Comparison of ENCODE assay signal across 1 cellular context in genomic region chr19:11155373-11156120, GRCh38.
TF ChIP-seq lines count a peak whose summit lies in the region.

SPC24 (minus strand) TSS chr19:11155782; CDS start chr19:11155776, 6 bp downstream.

TF ChIP-seq in K562, 482 proteins besides CTCF, POLR2A, EP300 and RAD21 (continued from another document and continues in another):
- TF ChIP-seq, protein P1, sequence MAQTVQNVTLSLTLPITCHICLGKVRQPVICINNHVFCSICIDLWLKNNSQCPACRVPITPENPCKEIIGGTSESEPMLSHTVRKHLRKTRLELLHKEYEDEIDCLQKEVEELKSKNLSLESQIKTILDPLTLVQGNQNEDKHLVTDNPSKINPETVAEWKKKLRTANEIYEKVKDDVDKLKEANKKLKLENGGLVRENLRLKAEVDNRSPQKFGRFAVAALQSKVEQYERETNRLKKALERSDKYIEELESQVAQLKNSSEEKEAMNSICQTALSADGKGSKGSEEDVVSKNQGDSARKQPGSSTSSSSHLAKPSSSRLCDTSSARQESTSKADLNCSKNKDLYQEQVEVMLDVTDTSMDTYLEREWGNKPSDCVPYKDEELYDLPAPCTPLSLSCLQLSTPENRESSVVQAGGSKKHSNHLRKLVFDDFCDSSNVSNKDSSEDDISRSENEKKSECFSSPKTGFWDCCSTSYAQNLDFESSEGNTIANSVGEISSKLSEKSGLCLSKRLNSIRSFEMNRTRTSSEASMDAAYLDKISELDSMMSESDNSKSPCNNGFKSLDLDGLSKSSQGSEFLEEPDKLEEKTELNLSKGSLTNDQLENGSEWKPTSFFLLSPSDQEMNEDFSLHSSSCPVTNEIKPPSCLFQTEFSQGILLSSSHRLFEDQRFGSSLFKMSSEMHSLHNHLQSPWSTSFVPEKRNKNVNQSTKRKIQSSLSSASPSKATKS (CRISPR knock-in tag; IDR thresholded peaks at IDR 0.05): no peak
- no peak for TF ChIP-seq HNRNPL (IDR thresholded peaks at IDR 0.05; ENCODE audit: low read depth, low read length)
- TF ChIP-seq HNRNPH1 (optimal IDR thresholded peaks at IDR 0.05; ENCODE audit: low read depth, low read length): no peak
- TF ChIP-seq ZNF316 (IDR thresholded peaks at IDR 0.05): peak; percentile 37; the same call in 1 of the 2 replicates
- no peak for TF ChIP-seq HEY1 (CRISPR knock-in tag; IDR thresholded peaks at IDR 0.05; ENCODE audit: borderline replicate concordance)
- peak; percentile 88 for TF ChIP-seq TFAP4 (CRISPR knock-in tag; IDR thresholded peaks at IDR 0.05; ENCODE audit: borderline replicate concordance)
- TF ChIP-seq GABPB1 (CRISPR knock-in tag; IDR thresholded peaks at IDR 0.05): peak; percentile 83; the same call in 1 of the 2 replicates
- TF ChIP-seq XRCC3 (IDR thresholded peaks at IDR 0.05): no peak
- TF ChIP-seq NR0B1 (IDR thresholded peaks at IDR 0.05; ENCODE audit: partially characterized antibody): no peak
- 0 out of 2 replicates have a peak, but pooled peaks have one; percentile 3 for TF ChIP-seq NFE2 (IDR thresholded peaks at IDR 0.05; ENCODE audit: low read depth)
- 0 out of 2 replicates have a peak, but pooled peaks have one; percentile 47 for TF ChIP-seq THRB (CRISPR knock-in tag; conservative IDR thresholded peaks at IDR 0.05)
- no peak for TF ChIP-seq CBX1 (IDR thresholded peaks at IDR 0.05; ENCODE audit: low read depth)
- TF ChIP-seq ZNF224 (CRISPR knock-in tag; IDR thresholded peaks at IDR 0.05): no peak
- no peak for TF ChIP-seq ZKSCAN8 (CRISPR knock-in tag; IDR thresholded peaks at IDR 0.05)
- no peak for TF ChIP-seq COPS2 (conservative IDR thresholded peaks at IDR 0.05)
- TF ChIP-seq RB1 (IDR thresholded peaks at IDR 0.05; ENCODE audit: low read depth): peak; percentile 91
- peak; percentile 80 for TF ChIP-seq CHD2 (IDR thresholded peaks at IDR 0.05; ENCODE audit: low read depth, low read length)
- no peak; the same call in 1 of the 2 replicates for TF ChIP-seq ELF2 (CRISPR knock-in tag; IDR thresholded peaks at IDR 0.05)
- TF ChIP-seq ZNF175 (CRISPR knock-in tag; IDR thresholded peaks at IDR 0.05; ENCODE audit: low read depth): no peak
- TF ChIP-seq ETV1 (tag; conservative IDR thresholded peaks at IDR 0.05; ENCODE audit: low read depth): no peak
- no peak for TF ChIP-seq GTF2A2 (tag; IDR thresholded peaks at IDR 0.05)
- TF ChIP-seq NUFIP1 (IDR thresholded peaks at IDR 0.05; ENCODE audit: partially characterized antibody): no peak
- no peak for TF ChIP-seq FOXJ2 (tag; IDR thresholded peaks at IDR 0.05)
- TF ChIP-seq NFIX (CRISPR knock-in tag; IDR thresholded peaks at IDR 0.05; ENCODE audit: low read depth): no peak
- no peak for TF ChIP-seq POLR2AphosphoS2 (IDR thresholded peaks at IDR 0.05; ENCODE audit: low read length)
- no peak for TF ChIP-seq MCM5 (IDR thresholded peaks at IDR 0.05; ENCODE audit: low read depth)
- TF ChIP-seq NR4A1 (CRISPR knock-in tag; IDR thresholded peaks at IDR 0.05): no peak
- TF ChIP-seq NR4A1 (tag; IDR thresholded peaks at IDR 0.05): no peak
- peak; percentile 65; the same call in 1 of the 2 replicates for TF ChIP-seq LCOR (CRISPR knock-in tag; IDR thresholded peaks at IDR 0.05)
- peak; percentile 60 for TF ChIP-seq ZBTB9 (CRISPR knock-in tag; IDR thresholded peaks at IDR 0.05)
- peak; percentile 75 for TF ChIP-seq PML (IDR thresholded peaks at IDR 0.05; ENCODE audit: low read length)
- TF ChIP-seq EWSR1 (IDR thresholded peaks at IDR 0.05; ENCODE audit: borderline replicate concordance, low read depth, partially characterized antibody): no peak
- TF ChIP-seq HCFC1 (IDR thresholded peaks at IDR 0.05; ENCODE audit: low read depth, low read length): peak; percentile 36; the same call in 1 of the 2 replicates
- no peak for TF ChIP-seq MCM2 (IDR thresholded peaks at IDR 0.05; ENCODE audit: low read depth)
- 0 out of 2 replicates have a peak, but pooled peaks have one; percentile 37 for TF ChIP-seq ZNF212 (CRISPR knock-in tag; IDR thresholded peaks at IDR 0.05)
- TF ChIP-seq TEAD2 (tag; IDR thresholded peaks at IDR 0.05): no peak
- no peak for TF ChIP-seq PRPF4 (IDR thresholded peaks at IDR 0.05; ENCODE audit: insufficient read depth, low read depth, low read length, poor library complexity, severe bottlenecking)
- peak; percentile 89 for TF ChIP-seq FOS (IDR thresholded peaks at IDR 0.05; ENCODE audit: extremely low read depth, insufficient read length)
- TF ChIP-seq SRSF1 (IDR thresholded peaks at IDR 0.05; ENCODE audit: low read depth, low read length): no peak
- TF ChIP-seq ZNF511 (CRISPR knock-in tag; IDR thresholded peaks at IDR 0.05): no peak
- no peak for TF ChIP-seq ZNF347 (CRISPR knock-in tag; IDR thresholded peaks at IDR 0.05; ENCODE audit: low read depth)
- no peak; the same call in 1 of the 2 replicates for TF ChIP-seq ARID2 (IDR thresholded peaks at IDR 0.05)
- TF ChIP-seq ZBTB1 (CRISPR knock-in tag; IDR thresholded peaks at IDR 0.05; ENCODE audit: borderline replicate concordance, low read depth): no peak; the same call in 1 of the 2 replicates
- no peak for TF ChIP-seq GABPA (tag; conservative IDR thresholded peaks at IDR 0.05; ENCODE audit: low read depth)
- no peak for TF ChIP-seq KLF10 (CRISPR knock-in tag; IDR thresholded peaks at IDR 0.05)
- TF ChIP-seq GATA2 (CRISPR knock-in tag; IDR thresholded peaks at IDR 0.05): no peak
- peak; percentile 51; the same call in 1 of the 2 replicates for TF ChIP-seq CXXC5 (CRISPR knock-in tag; IDR thresholded peaks at IDR 0.05)
- no peak for TF ChIP-seq MEF2D (tag; conservative IDR thresholded peaks at IDR 0.05; ENCODE audit: low read depth)
- TF ChIP-seq FOXK1 (CRISPR knock-in tag; IDR thresholded peaks at IDR 0.05; ENCODE audit: borderline replicate concordance): no peak
- TF ChIP-seq, protein P2, sequence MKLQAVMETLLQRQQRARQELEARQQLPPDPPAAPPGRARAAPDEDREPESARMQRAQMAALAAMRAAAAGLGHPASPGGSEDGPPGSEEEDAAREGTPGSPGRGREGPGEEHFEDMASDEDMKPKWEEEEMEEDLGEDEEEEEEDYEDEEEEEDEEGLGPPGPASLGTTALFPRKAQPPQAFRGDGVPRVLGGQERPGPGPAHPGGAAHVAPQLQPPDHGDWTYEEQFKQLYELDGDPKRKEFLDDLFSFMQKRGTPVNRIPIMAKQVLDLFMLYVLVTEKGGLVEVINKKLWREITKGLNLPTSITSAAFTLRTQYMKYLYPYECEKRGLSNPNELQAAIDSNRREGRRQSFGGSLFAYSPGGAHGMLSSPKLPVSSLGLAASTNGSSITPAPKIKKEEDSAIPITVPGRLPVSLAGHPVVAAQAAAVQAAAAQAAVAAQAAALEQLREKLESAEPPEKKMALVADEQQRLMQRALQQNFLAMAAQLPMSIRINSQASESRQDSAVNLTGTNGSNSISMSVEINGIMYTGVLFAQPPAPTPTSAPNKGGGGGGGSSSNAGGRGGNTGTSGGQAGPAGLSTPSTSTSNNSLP (IDR thresholded peaks at IDR 0.05; ENCODE audit: borderline replicate concordance, low read depth, low read length): peak; percentile 67; the same call in 1 of the 2 replicates
- peak; percentile 84 for TF ChIP-seq RBBP5 (IDR thresholded peaks at IDR 0.05; ENCODE audit: borderline replicate concordance, insufficient read depth, low read length, poor library complexity, severe bottlenecking)
- TF ChIP-seq, protein P3, sequence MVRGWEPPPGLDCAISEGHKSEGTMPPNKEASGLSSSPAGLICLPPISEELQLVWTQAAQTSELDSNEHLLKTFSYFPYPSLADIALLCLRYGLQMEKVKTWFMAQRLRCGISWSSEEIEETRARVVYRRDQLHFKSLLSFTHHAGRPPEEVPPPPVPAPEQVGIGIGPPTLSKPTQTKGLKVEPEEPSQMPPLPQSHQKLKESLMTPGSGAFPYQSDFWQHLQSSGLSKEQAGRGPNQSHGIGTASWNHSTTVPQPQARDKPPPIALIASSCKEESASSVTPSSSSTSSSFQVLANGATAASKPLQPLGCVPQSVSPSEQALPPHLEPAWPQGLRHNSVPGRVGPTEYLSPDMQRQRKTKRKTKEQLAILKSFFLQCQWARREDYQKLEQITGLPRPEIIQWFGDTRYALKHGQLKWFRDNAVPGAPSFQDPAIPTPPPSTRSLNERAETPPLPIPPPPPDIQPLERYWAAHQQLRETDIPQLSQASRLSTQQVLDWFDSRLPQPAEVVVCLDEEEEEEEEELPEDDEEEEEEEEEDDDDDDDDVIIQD (CRISPR knock-in tag; IDR thresholded peaks at IDR 0.05): no peak
- TF ChIP-seq ZNF280A (IDR thresholded peaks at IDR 0.05; ENCODE audit: low read depth, partially characterized antibody): no peak
- TF ChIP-seq CBX8 (IDR thresholded peaks at IDR 0.05; ENCODE audit: borderline replicate concordance, extremely low read depth, low read depth, low read length, poor library complexity, severe bottlenecking): no peak
- no peak for TF ChIP-seq ZNF830 (CRISPR knock-in tag; IDR thresholded peaks at IDR 0.05)
- no peak for TF ChIP-seq DIDO1 (tag; IDR thresholded peaks at IDR 0.05; ENCODE audit: low read depth)
- no peak for TF ChIP-seq TAF15 (IDR thresholded peaks at IDR 0.05; ENCODE audit: low read depth, low read length)
- TF ChIP-seq NRF1 (conservative IDR thresholded peaks at IDR 0.05 in 1 of 2, IDR thresholded peaks at IDR 0.05 in 1 of 2): peak; percentile 100
- no peak for TF ChIP-seq THRAP3 (IDR thresholded peaks at IDR 0.05; ENCODE audit: borderline replicate concordance)
- TF ChIP-seq MIER1 (IDR thresholded peaks at IDR 0.05; ENCODE audit: low read depth): no peak
- 0 out of 2 replicates have a peak, but pooled peaks have one; percentile 52 for TF ChIP-seq SRSF3 (IDR thresholded peaks at IDR 0.05; ENCODE audit: insufficient read depth, low read length)
- TF ChIP-seq ZNF384 (IDR thresholded peaks at IDR 0.05; ENCODE audit: low read depth, low read length): no peak
- TF ChIP-seq, protein P4, sequence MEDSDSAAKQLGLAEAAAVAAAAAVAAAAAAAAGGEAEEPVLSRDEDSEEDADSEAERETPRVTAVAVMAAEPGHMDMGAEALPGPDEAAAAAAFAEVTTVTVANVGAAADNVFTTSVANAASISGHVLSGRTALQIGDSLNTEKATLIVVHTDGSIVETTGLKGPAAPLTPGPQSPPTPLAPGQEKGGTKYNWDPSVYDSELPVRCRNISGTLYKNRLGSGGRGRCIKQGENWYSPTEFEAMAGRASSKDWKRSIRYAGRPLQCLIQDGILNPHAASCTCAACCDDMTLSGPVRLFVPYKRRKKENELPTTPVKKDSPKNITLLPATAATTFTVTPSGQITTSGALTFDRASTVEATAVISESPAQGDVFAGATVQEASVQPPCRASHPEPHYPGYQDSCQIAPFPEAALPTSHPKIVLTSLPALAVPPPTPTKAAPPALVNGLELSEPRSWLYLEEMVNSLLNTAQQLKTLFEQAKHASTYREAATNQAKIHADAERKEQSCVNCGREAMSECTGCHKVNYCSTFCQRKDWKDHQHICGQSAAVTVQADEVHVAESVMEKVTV (CRISPR knock-in tag; IDR thresholded peaks at IDR 0.05): no peak
- TF ChIP-seq POLR3G (IDR thresholded peaks at IDR 0.05; ENCODE audit: extremely low read depth, insufficient read length, insufficient replicate concordance): no peak
- TF ChIP-seq POLR2B (IDR thresholded peaks at IDR 0.05; ENCODE audit: low read depth, partially characterized antibody): peak; percentile 87
